ENCODE assay signal across 18 cellular contexts in genomic region chr13:98293103-98293502, GRCh38.
DNase-seq lines count a peak whose midpoint lies in the region; ATAC-seq, FAIRE-seq and TF ChIP-seq lines count a peak whose summit lies in the region.
"Had no signal": no experiment of that assay in that cellular context is flagged by ENCODE, and none has a peak within 500 bp of the region (broad histone marks: within the 10 kb centered on the region; RNA-seq: fewer than 3 reads in every experiment).

No MANE protein-coding gene starts in this region.

- POLR2A ChIA-PET in Caco-2 (lab: Charles Lee) = interaction anchor here (1.2 kb wide), 1 partner anchor 123 kb away, joined by 3 read pairs; no protein-coding TSS in a partner anchor

- FAIRE-seq in pancreas (lab: Jason Lieb, UNC) = no peak

- intact Hi-C loops in Caco-2 (cut with micrococcal nuclease; ENCODE audit: unreplicated experiment) = loop anchor here (1.0 kb wide), 1 partner anchor 20 kb away; no protein-coding TSS in a partner anchor
- intact Hi-C loops in pancreas (cut with DNase I) = no loop called here

- H3K4me3 Mint-ChIP-seq in Caco-2 (ENCODE audit: unreplicated experiment) = peak overlapping the region; percentile 24
- H3K4me3 Mint-ChIP-seq: activated CD4-positive, alpha-beta memory T cell treated with anti-CD3 and anti-CD28 coated beads for 36 hours; activated naive CD8-positive, alpha-beta T cell treated with anti-CD3 and anti-CD28 coated beads for 36 hours; activated T-cell treated with anti-CD3 and anti-CD28 coated beads, Interleukin-2, amount 50 U/mL, for 24 hours had no signal

- H3K36me3 ChIP-seq in Caco-2 (ENCODE audit: control insufficient read depth, insufficient read depth, low read length) = no peaks in the 10 kb centered on the region
- H3K36me3 ChIP-seq in pancreas = no peaks in the 10 kb centered on the region

- CTCF ChIA-PET in Caco-2 (lab: Charles Lee) = no interaction called here

- peak; percentile 86 to 93 (median 90) for ATAC-seq in pancreas
- no peak for ATAC-seq in GM21723 (IDR thresholded peaks at IDR 0.05; ENCODE audit: unreplicated experiment)
- ATAC-seq: esophagus mucosa, sciatic nerve had no signal

- WGBS in pancreas, 2 donors = 11 to 15% methylated on average over 2 of the region's 2 CpGs

- H3K9me3 ChIP-seq in Caco-2 = no peaks in the 10 kb centered on the region
- H3K9me3 ChIP-seq in pancreas = no peaks in the 10 kb centered on the region

- H3K9me3 Mint-ChIP-seq in Caco-2 (ENCODE audit: unreplicated experiment) = no peaks in the 10 kb centered on the region
- H3K9me3 Mint-ChIP-seq: activated CD4-positive, alpha-beta memory T cell treated with anti-CD3 and anti-CD28 coated beads for 36 hours; activated naive CD8-positive, alpha-beta T cell treated with anti-CD3 and anti-CD28 coated beads for 36 hours; activated T-cell treated with anti-CD3 and anti-CD28 coated beads, Interleukin-2, amount 50 U/mL, for 24 hours had no signal

- peaks cover 47% of the 10 kb centered on the region for H3K4me1 Mint-ChIP-seq in Caco-2 (ENCODE audit: low read depth, unreplicated experiment)
- H3K4me1 Mint-ChIP-seq: activated naive CD8-positive, alpha-beta T cell treated with anti-CD3 and anti-CD28 coated beads for 36 hours had no signal

- no peaks in the 10 kb centered on the region for H3K27me3 ChIP-seq in Caco-2 (replicated peaks; ENCODE audit: control insufficient read depth, insufficient read depth, low read length)
- no peaks in the 10 kb centered on the region for H3K27me3 ChIP-seq in pancreas

- H3K36me3 Mint-ChIP-seq in Caco-2 (ENCODE audit: insufficient read depth, unreplicated experiment) = peaks cover 51% of the 10 kb centered on the region
- H3K36me3 Mint-ChIP-seq: activated CD4-positive, alpha-beta memory T cell treated with anti-CD3 and anti-CD28 coated beads for 36 hours; activated naive CD8-positive, alpha-beta T cell treated with anti-CD3 and anti-CD28 coated beads for 36 hours had no signal

- H3K4me1 ChIP-seq in Caco-2 (peaks cover 44% of the 10 kb centered on the region), pancreas (peaks cover 28 to 32% (median 29%) of the 10 kb centered on the region in 3 donors)

- no peaks in the 10 kb centered on the region for H3K27me3 Mint-ChIP-seq in Caco-2 (ENCODE audit: insufficient read depth, unreplicated experiment)

- no TSS peak for BruUV-seq in Caco-2 (replicated peaks; lab: Mats Ljungman, UMichigan)

- DNase-seq in Caco-2 (peak; percentile 64 to 77), NCI-H1417 treated with DMSO at 0.1 percent for 48 hours (lab: John Stamatoyannopoulos, UW) (peak; percentile 20), kidney tubule cell (ENCODE audit: low spot score) (peak; percentile 64), pancreas (peak in 4 of 6 donors; percentile 49 to 62 (median 53)), GF-D8 (lab: John Stamatoyannopoulos, UW) (no peak), SIG-M5 (lab: John Stamatoyannopoulos, UW) (no peak), Kasumi-1 (lab: John Stamatoyannopoulos, UW) (no peak)
- DNase-seq: activated CD4-positive, alpha-beta memory T cell treated with anti-CD3 and anti-CD28 coated beads for 36 hours; activated naive CD8-positive, alpha-beta T cell treated with anti-CD3 and anti-CD28 coated beads for 36 hours; activated T-cell treated with anti-CD3 and anti-CD28 coated beads, Interleukin-2, amount 50 U/mL, for 24 hours; NCI-H1105 treated with DMSO at 0.1 percent for 48 hours; WERI-Rb-1 had no signal

- no peak overlapping the region for H3K4me3 ChIP-seq in Caco-2 (ENCODE audit: low read depth, low read length)
- no peak overlapping the region for H3K4me3 ChIP-seq in pancreas
- H3K4me3 ChIP-seq: GM23248 had no signal

- peak overlapping the region; percentile 87 for H3K27ac Mint-ChIP-seq in Caco-2 (ENCODE audit: unreplicated experiment)
- H3K27ac Mint-ChIP-seq: activated CD4-positive, alpha-beta memory T cell treated with anti-CD3 and anti-CD28 coated beads for 36 hours; activated naive CD8-positive, alpha-beta T cell treated with anti-CD3 and anti-CD28 coated beads for 36 hours; activated T-cell treated with anti-CD3 and anti-CD28 coated beads, Interleukin-2, amount 50 U/mL, for 24 hours had no signal

- peak overlapping the region; percentile 21 to 62 (median 56) for H3K27ac ChIP-seq in pancreas
- H3K27ac ChIP-seq: GM23248, HL-60, KMS-11, WERI-Rb-1 had no signal

- no peak for TF ChIP-seq CTCF in Caco-2 (IDR thresholded peaks at IDR 0.05; ENCODE audit: insufficient read depth in 1 of 2, low read depth in 1 of 2, low read length in 1 of 2, severe bottlenecking in 1 of 2, unreplicated experiment in 1 of 2)
- TF ChIP-seq CTCF in pancreas (IDR thresholded peaks at IDR 0.05) = no peak

Comparison
In these comparisons a context has a peak if more than half of its experiments do, and no peak if none do; other contexts are left out.
1. DNase-seq: peak in Caco-2 (2 of 2), NCI-H1417 treated with DMSO at 0.1 percent for 48 hours (single experiment), kidney tubule cell (single experiment) and pancreas (4 of 6); none in GF-D8 (single experiment), SIG-M5 (single experiment) and Kasumi-1 (0 of 2).